11 cellular contexts compared by ENCODE assay signal in the genomic region with DNA sequence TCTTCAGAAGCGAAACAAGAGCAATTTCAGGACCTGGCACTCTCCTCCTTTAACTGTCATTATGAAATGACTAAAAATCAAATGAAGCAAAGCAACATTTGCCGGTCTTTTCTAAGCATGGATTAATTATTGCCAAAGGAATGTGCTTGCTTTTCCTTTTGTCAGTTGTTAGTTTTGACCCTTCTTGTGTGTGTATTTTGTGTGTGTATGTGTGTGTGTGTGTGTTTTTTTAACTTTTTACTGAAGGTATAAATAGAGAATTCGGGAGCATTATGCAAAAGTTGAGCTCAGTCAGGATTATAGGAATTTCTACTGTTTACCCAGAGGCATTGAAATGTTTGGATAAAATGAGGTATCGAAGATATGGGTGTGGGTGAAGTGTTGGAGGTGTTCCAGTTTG.
"Had no signal": no experiment of that assay in that cellular context is flagged by ENCODE, and none has a peak within 500 bp of the region (broad histone marks: within the 10 kb centered on the region; RNA-seq: fewer than 3 reads in every experiment).

No MANE protein-coding gene starts in this region.

- H3K27ac ChIP-seq: esophagus muscularis mucosa, neural progenitor cell had no signal

- H3K4me3 ChIP-seq: neural progenitor cell had no signal

- H3K9ac ChIP-seq: neural progenitor cell had no signal

- ATAC-seq: stimulated activated effector memory CD8-positive, alpha-beta T cell treated with anti-CD3 and anti-CD28 coated beads, Interleukin-12 subunit alpha, Interleukin-12 subunit beta, amount 100 ng/mL, for 72 hours; T-helper 17 cell had no signal

- H2AFZ ChIP-seq: neural progenitor cell had no signal

- H3K4me2 ChIP-seq: neural progenitor cell had no signal

- FAIRE-seq: TTC549 had no signal

- H3K27me3 ChIP-seq: esophagus muscularis mucosa, neural progenitor cell had no signal

- H3K4me1 ChIP-seq: neural progenitor cell had no signal

- DNase-seq: activated CD4-positive, alpha-beta T cell treated with anti-CD3 and anti-CD28 coated beads, Interleukin-2, amount 50 U/mL, for 1 hour; activated naive CD4-positive, alpha-beta T cell; activated naive CD8-positive, alpha-beta T cell treated with anti-CD3 and anti-CD28 coated beads, Interleukin-2, amount 10 ng/mL, durations not matched to agents 7 days and 5 days; midbrain; stimulated activated CD4-positive, alpha-beta T cell treated with anti-CD3 and anti-CD28 coated beads, Interleukin-12 subunit alpha, Interleukin-12 subunit beta, amount 100 ng/mL, for 4 hours; stimulated activated CD4-positive, alpha-beta T cell treated with anti-CD3 and anti-CD28 coated beads, Interleukin-2, amount 100 ng/mL, for 24 hours; T-helper 17 cell had no signal

- H3K36me3 ChIP-seq: esophagus muscularis mucosa, neural progenitor cell had no signal

- H3K9me3 ChIP-seq: esophagus muscularis mucosa had no signal
